In genomic region chr7:18496336-18496700, GRCh38 we compare ENCODE assay signal across 8 cellular contexts. TPM values are rescaled to one million over a fixed set of nuclear protein-coding genes. Genes with fewer than 3 reads are reported as not detected.
DNase-seq lines count a peak whose midpoint lies in the region; ATAC-seq, FAIRE-seq and TF ChIP-seq lines count a peak whose summit lies in the region.

No MANE protein-coding gene starts in this region.

- peak overlapping the region; percentile 6 for H3K27ac Mint-ChIP-seq in activated CD4-positive, alpha-beta T cell treated with anti-CD3 and anti-CD28 coated beads, Interleukin-2, amount 10 ng/mL, durations not matched to agents 24 days and 14 days

- no peaks in the 10 kb centered on the region for H3K9me1 ChIP-seq in keratinocyte (ENCODE audit: control insufficient read depth, extremely low read depth, insufficient read depth, low read length)

- H3K36me3 ChIP-seq in keratinocyte (ENCODE audit: control insufficient read depth in 2 of 2, extremely low read depth in 1 of 2, insufficient read depth in 2 of 2, low read length in 2 of 2): no peaks in the 10 kb centered on the region
- no peaks in the 10 kb centered on the region for H3K36me3 ChIP-seq in thyroid gland

- H3K4me3 ChIP-seq in keratinocyte (ENCODE audit: control insufficient read depth in 2 of 3, extremely low read depth in 1 of 3, insufficient read depth in 2 of 3, low read depth in 1 of 3, low read length in 3 of 3) (no peak overlapping the region), thyroid gland (replicated peaks in 1 of 3) (peak overlapping the region in 1 of 3 donors; percentile 18)

- no peaks in the 10 kb centered on the region for H3K79me2 ChIP-seq in keratinocyte (ENCODE audit: control insufficient read depth, insufficient read depth, low read length)

- H3K36me3 Mint-ChIP-seq in activated CD4-positive, alpha-beta T cell treated with anti-CD3 and anti-CD28 coated beads, Interleukin-2, amount 10 ng/mL, durations not matched to agents 24 days and 14 days (ENCODE audit: low read depth): no peaks in the 10 kb centered on the region

- ATAC-seq in HG03280 (IDR thresholded peaks at IDR 0.05; ENCODE audit: unreplicated experiment): no peak

- H3K9me3 ChIP-seq in keratinocyte (ENCODE audit: control insufficient read depth, low read depth, low read length) (no peaks in the 10 kb centered on the region), thyroid gland (no peaks in the 10 kb centered on the region)

- H3K27me3 ChIP-seq in keratinocyte (ENCODE audit: control insufficient read depth, extremely low read depth, insufficient read depth, low read length): no peaks in the 10 kb centered on the region
- no peaks in the 10 kb centered on the region for H3K27me3 ChIP-seq in thyroid gland

- DNase-seq in activated CD4-positive, alpha-beta T cell treated with anti-CD3 and anti-CD28 coated beads, Interleukin-2, amount 10 ng/mL, durations not matched to agents 24 days and 14 days: no peak
- DNase-seq in activated CD4-positive, alpha-beta T cell treated with anti-CD3 and anti-CD28 coated beads, Interleukin-2, amount 50 U/mL, for 48 hours: no peak
- DNase-seq in keratinocyte (ENCODE audit: low read depth, low spot score) (no peak), thyroid gland (no peak), HK-2 (ENCODE audit: unreplicated experiment) (no peak), T-helper 9 cell (no peak)

- 25 to 26% methylated on average over 3 of the region's 3 CpGs for WGBS in thyroid gland, 2 donors

- no peak for TF ChIP-seq CTCF in VCaP (conservative IDR thresholded peaks at IDR 0.05)
- TF ChIP-seq CTCF in keratinocyte (optimal IDR thresholded peaks at IDR 0.05 in 1 of 3, IDR thresholded peaks at IDR 0.05 in 1 of 3, conservative IDR thresholded peaks at IDR 0.05 in 1 of 3; ENCODE audit: extremely low read depth in 1 of 3, insufficient read depth in 2 of 3, low read length in 3 of 3): no peak
- no peak for TF ChIP-seq CTCF in thyroid gland (IDR thresholded peaks at IDR 0.05)

- no peak overlapping the region for H3K9ac ChIP-seq in keratinocyte (ENCODE audit: control insufficient read depth, extremely low read depth, insufficient read depth, low read length)

- peaks cover 17% of the 10 kb centered on the region for H3K4me1 Mint-ChIP-seq in activated CD4-positive, alpha-beta T cell treated with anti-CD3 and anti-CD28 coated beads, Interleukin-2, amount 10 ng/mL, durations not matched to agents 24 days and 14 days

- intact Hi-C loops in activated CD4-positive, alpha-beta T cell treated with anti-CD3 and anti-CD28 coated beads, Interleukin-2, amount 10 ng/mL, durations not matched to agents 24 days and 14 days (cut with micrococcal nuclease): no loop called here
- intact Hi-C loops in thyroid gland (cut with DNase I): no loop called here

- no peak for TF ChIP-seq POLR2A in thyroid gland (IDR thresholded peaks at IDR 0.05)

- H3K27me3 Mint-ChIP-seq in activated CD4-positive, alpha-beta T cell treated with anti-CD3 and anti-CD28 coated beads, Interleukin-2, amount 10 ng/mL, durations not matched to agents 24 days and 14 days: peaks cover 1% of the 10 kb centered on the region

- no peak for FAIRE-seq in keratinocyte (lab: Jason Lieb, UNC)

- peak overlapping the region; percentile 73 for H3K4me3 Mint-ChIP-seq in activated CD4-positive, alpha-beta T cell treated with anti-CD3 and anti-CD28 coated beads, Interleukin-2, amount 10 ng/mL, durations not matched to agents 24 days and 14 days

- no peaks in the 10 kb centered on the region for H3K9me3 Mint-ChIP-seq in activated CD4-positive, alpha-beta T cell treated with anti-CD3 and anti-CD28 coated beads, Interleukin-2, amount 10 ng/mL, durations not matched to agents 24 days and 14 days

- H3K27ac ChIP-seq in VCaP (peak overlapping the region; percentile 70), keratinocyte (ENCODE audit: control insufficient read depth, insufficient read depth, low read length) (no peak overlapping the region), thyroid gland (peak overlapping the region; percentile 33 to 87 (median 58))

- no peaks in the 10 kb centered on the region for H4K20me1 ChIP-seq in keratinocyte (ENCODE audit: control insufficient read depth, extremely low read depth, insufficient read depth, low read length)

- H3K4me2 ChIP-seq in keratinocyte (ENCODE audit: control insufficient read depth, extremely low read depth, insufficient read depth, low read depth, low read length): peak overlapping the region; percentile 55

- dilution Hi-C loops in keratinocyte (cut with MboI; ENCODE audit: extremely low pct_ligation_motif_present, low sequenced_read_pairs): no loop called here

- H3K4me1 ChIP-seq in keratinocyte (ENCODE audit: control insufficient read depth, extremely low read depth, insufficient read depth, low read length): peaks cover 8% of the 10 kb centered on the region
- peaks cover 0 to 9% of the 10 kb centered on the region in 2 donors for H3K4me1 ChIP-seq in thyroid gland

- peak overlapping the region; percentile 35 for H2AFZ ChIP-seq in keratinocyte (ENCODE audit: control insufficient read depth, low read length)

RNA-seq across cellular contexts. Expression of gene HDAC9, which starts 0.8 kb away (rescaled TPM):
- 2.9 and 3.0 TPM in 2 replicates for total RNA-seq in activated CD4-positive, alpha-beta T cell treated with anti-CD3 and anti-CD28 coated beads, Interleukin-2, amount 10 ng/mL, durations not matched to agents 24 days and 14 days
- 24.6 to 31.2 TPM (median 28.8 TPM) in 3 replicates for polyA plus RNA-seq in keratinocyte
- 64.0 TPM for polyA plus RNA-seq in keratinocyte (2011; ENCODE audit: low read depth)
- 20.4 and 33.1 TPM in 2 replicates for polyA plus RNA-seq in keratinocyte (2011; cell fraction: cytosol; rRNA removed)
- 34.0 and 40.7 TPM in 2 replicates for polyA plus RNA-seq in keratinocyte (2011; cell fraction: nucleus; rRNA removed)
- 21.0 and 26.7 TPM in 2 replicates for polyA plus RNA-seq in keratinocyte (2012; ENCODE audit: low replicate concordance)
- polyA minus RNA-seq in keratinocyte: 41.8 to 115 TPM (median 100 TPM) in 3 replicates
- 37.8 TPM for polyA minus RNA-seq in keratinocyte (2011; cell fraction: cytosol; rRNA and poly(A)+ RNA removed)
- polyA minus RNA-seq in keratinocyte (2011; cell fraction: nucleus; rRNA and poly(A)+ RNA removed): 111 and 204 TPM in 2 replicates
- 10 to 100 TPM in 1 of 4 donors, 1 to 10 TPM in 3; 5.4 to 28.2 (median 7.2) TPM for total RNA-seq in thyroid gland
